Comparison of ENCODE assay signal across 9 cellular contexts in the genomic region with DNA sequence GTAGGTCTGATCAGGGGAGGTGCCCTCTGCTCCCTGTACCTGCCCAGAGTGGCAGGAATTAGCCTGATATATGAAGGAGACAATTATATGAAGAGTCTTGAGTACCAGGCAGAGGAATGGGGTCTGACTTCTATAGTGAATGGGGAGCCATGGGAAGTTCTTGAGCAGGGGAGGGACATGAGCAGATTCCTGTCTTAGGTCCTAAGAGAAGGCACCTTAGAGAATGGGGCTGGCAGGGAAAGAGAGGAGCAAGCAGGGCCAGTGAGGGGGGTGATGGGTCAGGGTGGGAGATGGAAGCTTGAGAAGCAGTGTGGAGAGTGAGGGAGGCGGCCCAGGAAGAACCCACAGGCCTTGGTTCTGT. TPM values are rescaled to one million over a fixed set of nuclear protein-coding genes. Genes with fewer than 3 reads are reported as not detected.
DNase-seq lines count a peak whose midpoint lies in the region; ATAC-seq, FAIRE-seq and TF ChIP-seq lines count a peak whose summit lies in the region.
"Had no signal": no experiment of that assay in that cellular context is flagged by ENCODE, and none has a peak within 500 bp of the region (broad histone marks: within the 10 kb centered on the region; RNA-seq: fewer than 3 reads in every experiment).

No MANE protein-coding gene starts in this region.

- no peaks in the 10 kb centered on the region for H3K9me3 Mint-ChIP-seq in memory B cell

- no peak overlapping the region for H3K4me3 ChIP-seq in liver (ENCODE audit: low read depth in 1 of 3, low read length in 3 of 3)
- no peak overlapping the region for H3K4me3 ChIP-seq in HepG2 (replicated peaks in 1 of 3; ENCODE audit: insufficient read depth in 1 of 3, low read depth in 2 of 3, low read length in 3 of 3)
- H3K4me3 ChIP-seq in transverse colon, result no peak overlapping the region

- no peak for TF ChIP-seq EP300 in HepG2 (IDR thresholded peaks at IDR 0.05; ENCODE audit: low read depth in 2 of 2, low read length in 2 of 2)
- no peak for TF ChIP-seq EP300 in HepG2 (CRISPR knock-in tag; IDR thresholded peaks at IDR 0.05; ENCODE audit: borderline replicate concordance)
- no peak for TF ChIP-seq EP300 in transverse colon (IDR thresholded peaks at IDR 0.05; ENCODE audit: low read depth)

- H3K79me2 ChIP-seq in HepG2 (ENCODE audit: insufficient read depth, low read length), result peaks cover 33% of the 10 kb centered on the region

- TF ChIP-seq POLR2A in HepG2 (IDR thresholded peaks at IDR 0.05; ENCODE audit: insufficient read depth in 1 of 2, low read depth in 2 of 2, low read length in 2 of 2), result no peak
- no peak for TF ChIP-seq POLR2A in transverse colon (IDR thresholded peaks at IDR 0.05)

- H3K27me3 ChIP-seq in liver (ENCODE audit: control insufficient read depth in 4 of 4, insufficient read depth in 4 of 4, low read length in 3 of 4), result no peaks in the 10 kb centered on the region
- no peaks in the 10 kb centered on the region for H3K27me3 ChIP-seq in HepG2 (ENCODE audit: control insufficient read depth in 1 of 2, insufficient read depth in 2 of 2, low read length in 2 of 2)
- H3K27me3 ChIP-seq in transverse colon, result no peaks in the 10 kb centered on the region

- H3K4me1 ChIP-seq in liver (ENCODE audit: control insufficient read depth in 4 of 4, insufficient read depth in 4 of 4, low read length in 3 of 4), result peaks cover 4 to 29% (median 18%) of the 10 kb centered on the region in 4 donors
- H3K4me1 ChIP-seq in HepG2 (ENCODE audit: insufficient read depth, low read length), result peaks cover 22% of the 10 kb centered on the region
- peaks cover 10 to 36% (median 29%) of the 10 kb centered on the region in 4 donors for H3K4me1 ChIP-seq in transverse colon

- DNase-seq in HepG2 (ENCODE audit: low spot score) (no peak), memory B cell (ENCODE audit: low spot score in 2 of 2) (no peak), transverse colon (no peak), SKM-1 treated with dmso at 0.1 percent for 144 hours (lab: John Stamatoyannopoulos, UW; ENCODE audit: unreplicated experiment) (no peak), NCI-H82 treated with DMSO at 0.1 percent for 48 hours (lab: John Stamatoyannopoulos, UW; ENCODE audit: unreplicated experiment) (no peak)

- no peak overlapping the region for H3K9ac ChIP-seq in liver (ENCODE audit: low read depth in 1 of 2, low read length in 2 of 2)
- no peak overlapping the region for H3K9ac ChIP-seq in HepG2 (ENCODE audit: insufficient read depth, low read depth, low read length)

- FAIRE-seq in HepG2 (lab: Jason Lieb, UNC), result no peak

- BruUV-seq in HepG2 (replicated peaks; lab: Mats Ljungman, UMichigan), result no TSS peak

- H3K9me3 ChIP-seq in liver (ENCODE audit: control insufficient read depth in 4 of 4, low read length in 3 of 4) (no peaks in the 10 kb centered on the region), HepG2 (ENCODE audit: low read length) (no peaks in the 10 kb centered on the region), transverse colon (no peaks in the 10 kb centered on the region)

- peaks cover 14% of the 10 kb centered on the region for H3K4me1 Mint-ChIP-seq in memory B cell

- in situ Hi-C loops in HepG2 (cut with HindIII; ENCODE audit: extremely low pct_ligation_motif_present, low pct_unique_long_range_greater_than_20kb) (loop anchor here (5.0 kb wide), 1 partner anchor 134 kb away; no protein-coding TSS in a partner anchor), transverse colon (cut with MboI; ENCODE audit: low pct_ligation_motif_present in 1 of 4, low pct_unique_long_range_greater_than_20kb in 1 of 4, low sequenced_read_pairs in 3 of 4) (loop anchor here in 3 of 4 donors (5.0 to 10.0 kb wide), 2 partner anchors 59 to 62 kb away; a partner anchor contains a TSS)

- no peak overlapping the region for H3K4me3 Mint-ChIP-seq in memory B cell

- 66% methylated on average over 1 of the region's 1 CpG for WGBS in liver
- 100% methylated on average over 1 of the region's 1 CpG for WGBS in HepG2 (ENCODE audit: low lambda C conversion rate)
- 40 to 67% methylated on average over 1 of the region's 1 CpG for WGBS in transverse colon (ENCODE audit: low coverage in 1 of 2), 2 donors

- no peak overlapping the region for H2AFZ ChIP-seq in HepG2 (ENCODE audit: low read length)

- no peaks in the 10 kb centered on the region for H3K36me3 Mint-ChIP-seq in memory B cell
- H3K36me3 Mint-ChIP-seq: CD4-positive, CD25-positive, alpha-beta regulatory T cell had no signal

- peaks cover 15% of the 10 kb centered on the region; the same call in 1 of the 2 replicates for H4K20me1 ChIP-seq in HepG2 (ENCODE audit: insufficient read depth, low read length)

- H3K27ac Mint-ChIP-seq in memory B cell, result peak overlapping the region; percentile 10

- H3K36me3 ChIP-seq in liver (ENCODE audit: control insufficient read depth in 4 of 4, insufficient read depth in 3 of 4, low read depth in 1 of 4, low read length in 3 of 4), result peaks cover 0 to 2% (median 0%) of the 10 kb centered on the region in 4 donors
- peaks cover 3 to 9% of the 10 kb centered on the region in 2 experiments; a peak in 4 of 5 replicates for H3K36me3 ChIP-seq in HepG2 (replicated peaks in 1 of 2; ENCODE audit: control insufficient read depth in 1 of 2, insufficient read depth in 2 of 2, low read length in 2 of 2)
- no peaks in the 10 kb centered on the region for H3K36me3 ChIP-seq in transverse colon

- TF ChIP-seq CTCF in liver (IDR thresholded peaks at IDR 0.05; ENCODE audit: low read depth, low read length, missing input control), result no peak
- TF ChIP-seq CTCF in HepG2 (CRISPR knock-in tag; IDR thresholded peaks at IDR 0.05), result no peak
- no peak for TF ChIP-seq CTCF in transverse colon (IDR thresholded peaks at IDR 0.05)

- H3K4me2 ChIP-seq in HepG2 (ENCODE audit: low read depth, low read length), result no peak overlapping the region

- CTCF ChIA-PET in HepG2 (lab: Yijun Ruan, JAX; ENCODE audit: low intra/inter-chr PET ratio, low total read pairs), result no interaction called here

- intact Hi-C loops in HepG2 (cut with micrococcal nuclease; ENCODE audit: unreplicated experiment) (no loop called here), transverse colon (cut with DNase I; ENCODE audit: low total_unique reads) (loop anchor here (10.0 kb wide), 1 partner anchor 132 kb away; no protein-coding TSS in a partner anchor)

- H3K27ac ChIP-seq in liver (ENCODE audit: low read depth in 1 of 2, low read length in 2 of 2), result peak overlapping the region; percentile 13 to 22
- no peak overlapping the region for H3K27ac ChIP-seq in HepG2 (ENCODE audit: extremely low read length, insufficient read depth, low read length)
- peak overlapping the region; percentile 34 for H3K27ac ChIP-seq in angular gyrus (ENCODE audit: low read depth, low read length)
- H3K27ac ChIP-seq in transverse colon, result peak overlapping the region in 3 of 4 donors; percentile 37 to 48 (median 46)

- no peak for ATAC-seq in HepG2
- ATAC-seq in memory B cell (ENCODE audit: low read depth), result no peak
- no peak for ATAC-seq in GM18867 (IDR thresholded peaks at IDR 0.05; ENCODE audit: unreplicated experiment)

- POLR2A ChIA-PET in HepG2 (lab: Yijun Ruan, JAX), result no interaction called here

- no peak for TF ChIP-seq RAD21 in liver (IDR thresholded peaks at IDR 0.05)
- TF ChIP-seq RAD21 in HepG2 (CRISPR knock-in tag; IDR thresholded peaks at IDR 0.05), result no peak

- peaks cover 24% of the 10 kb centered on the region for H3K27me3 Mint-ChIP-seq in memory B cell

RNA-seq across cellular contexts. Expression of a gene that starts 12.4 kb away (rescaled TPM):
- 10 to 100 TPM; 19.7 to 30.4 TPM for total RNA-seq in liver
- polyA plus RNA-seq in liver, result 10 to 100 TPM; 12.9 to 37.9 TPM
- 32.4 and 55.2 TPM in 2 replicates for total RNA-seq in HepG2 (2016; rRNA removed; fragmentation: Illumina TruSeq; extraction: Trizol)
- total RNA-seq in HepG2 (2016; cell fraction: cytosol; rRNA removed; fragmentation: Illumina TruSeq; extraction: Trizol; ENCODE audit: low read depth), result 16.9 and 18.3 TPM in 2 replicates
- 24.4 and 61.0 TPM in 2 replicates for total RNA-seq in HepG2 (2016; cell fraction: insoluble cytoplasmic fraction; rRNA removed; fragmentation: Illumina TruSeq; extraction: Trizol)
- 46.3 and 47.7 TPM in 2 replicates for total RNA-seq in HepG2 (2016; cell fraction: membrane; rRNA removed; fragmentation: Illumina TruSeq; extraction: Trizol)
- 42.6 and 54.3 TPM in 2 replicates for total RNA-seq in HepG2 (2016; cell fraction: nucleus; rRNA removed; fragmentation: Illumina TruSeq; extraction: Trizol)
- polyA plus RNA-seq in HepG2 (2011; rRNA removed), result 24.6 and 28.0 TPM in 2 replicates
- polyA plus RNA-seq in HepG2 (2011; cell fraction: cytosol; rRNA removed), result 15.5 and 19.6 TPM in 2 replicates
- 50.4 and 51.5 TPM in 2 replicates for polyA plus RNA-seq in HepG2 (2011; cell fraction: nucleus; rRNA removed)
- polyA plus RNA-seq in HepG2 (2012), result 33.8 and 47.0 TPM in 2 replicates
- polyA plus RNA-seq in HepG2 (2016; cell fraction: cytosol; fragmentation: Illumina TruSeq; extraction: Trizol; ENCODE audit: low read depth), result 17.0 and 19.2 TPM in 2 replicates
- 38.5 and 39.5 TPM in 2 replicates for polyA plus RNA-seq in HepG2 (2016; cell fraction: insoluble cytoplasmic fraction; fragmentation: Illumina TruSeq; extraction: Trizol; ENCODE audit: low read depth)
- polyA plus RNA-seq in HepG2 (2016; cell fraction: membrane; fragmentation: Illumina TruSeq; extraction: Trizol; ENCODE audit: low read depth), result 40.0 and 45.8 TPM in 2 replicates
- polyA plus RNA-seq in HepG2 (2016; cell fraction: nucleus; fragmentation: Illumina TruSeq; extraction: Trizol; ENCODE audit: insufficient read depth, low read depth), result 118 and 128 TPM in 2 replicates
- polyA minus RNA-seq in HepG2 (2011; rRNA and poly(A)+ RNA removed; ENCODE audit: low replicate concordance), result 41.0 and 52.9 TPM in 2 replicates
- 26.4 and 27.7 TPM in 2 replicates for polyA minus RNA-seq in HepG2 (2011; cell fraction: cytosol; rRNA and poly(A)+ RNA removed)
- 17.9 TPM in 2 replicates for polyA minus RNA-seq in HepG2 (2011; cell fraction: nucleus; rRNA and poly(A)+ RNA removed)
- total RNA-seq in transverse colon, result 100 to 1,000 TPM in 1 of 4 donors, 10 to 100 TPM in 3; 26.8 to 110 (median 45.7) TPM
- total RNA-seq: CD4-positive, CD25-positive, alpha-beta regulatory T cell had no signal
- polyA plus RNA-seq: CD4-positive, CD25-positive, alpha-beta regulatory T cell had no signal

RNA-seq across cellular contexts. Expression of a gene that starts 56.5 kb away (rescaled TPM):
- total RNA-seq in liver, result under 1 TPM; 0.25 to 0.37 TPM
- under 1 TPM in 1 of 2 donors, not detected in 1; 0.16 TPM for polyA plus RNA-seq in liver
- total RNA-seq in HepG2 (2016; rRNA removed; fragmentation: Illumina TruSeq; extraction: Trizol), result not detected in 2 replicates
- total RNA-seq in HepG2 (2016; cell fraction: cytosol; rRNA removed; fragmentation: Illumina TruSeq; extraction: Trizol; ENCODE audit: low read depth), result not detected in 2 replicates
- not detected in 2 replicates for total RNA-seq in HepG2 (2016; cell fraction: insoluble cytoplasmic fraction; rRNA removed; fragmentation: Illumina TruSeq; extraction: Trizol)
- not detected in 2 replicates for total RNA-seq in HepG2 (2016; cell fraction: membrane; rRNA removed; fragmentation: Illumina TruSeq; extraction: Trizol)
- not detected in 2 replicates for total RNA-seq in HepG2 (2016; cell fraction: nucleus; rRNA removed; fragmentation: Illumina TruSeq; extraction: Trizol)
- not detected in 2 replicates for polyA plus RNA-seq in HepG2 (2011; rRNA removed)
- not detected in 2 replicates for polyA plus RNA-seq in HepG2 (2011; cell fraction: cytosol; rRNA removed)
- polyA plus RNA-seq in HepG2 (2011; cell fraction: nucleus; rRNA removed), result not detected in 2 replicates
- not detected in 2 replicates for polyA plus RNA-seq in HepG2 (2012)
- not detected in 2 replicates for polyA plus RNA-seq in HepG2 (2016; cell fraction: cytosol; fragmentation: Illumina TruSeq; extraction: Trizol; ENCODE audit: low read depth)
- not detected in 2 replicates for polyA plus RNA-seq in HepG2 (2016; cell fraction: insoluble cytoplasmic fraction; fragmentation: Illumina TruSeq; extraction: Trizol; ENCODE audit: low read depth)
- polyA plus RNA-seq in HepG2 (2016; cell fraction: membrane; fragmentation: Illumina TruSeq; extraction: Trizol; ENCODE audit: low read depth), result not detected in 2 replicates
- not detected in 2 replicates for polyA plus RNA-seq in HepG2 (2016; cell fraction: nucleus; fragmentation: Illumina TruSeq; extraction: Trizol; ENCODE audit: insufficient read depth, low read depth)
- not detected in 2 replicates for polyA minus RNA-seq in HepG2 (2011; rRNA and poly(A)+ RNA removed; ENCODE audit: low replicate concordance)
- polyA minus RNA-seq in HepG2 (2011; cell fraction: cytosol; rRNA and poly(A)+ RNA removed), result not detected in 2 replicates
- not detected in 2 replicates for polyA minus RNA-seq in HepG2 (2011; cell fraction: nucleus; rRNA and poly(A)+ RNA removed)
- 1 to 10 TPM; 1.5 to 4.5 (median 2.3) TPM for total RNA-seq in transverse colon
- total RNA-seq: CD4-positive, CD25-positive, alpha-beta regulatory T cell had no signal
- polyA plus RNA-seq: CD4-positive, CD25-positive, alpha-beta regulatory T cell had no signal
